Comparison of ENCODE assay signal across 1 cellular context in genomic region chr13:93201992-93202558, GRCh38.
TF ChIP-seq lines count a peak whose summit lies in the region.

No MANE protein-coding gene starts in this region.

TF ChIP-seq in HepG2, 621 proteins besides CTCF, POLR2A, EP300 and RAD21 (continued from another document and continues in another):
- TF ChIP-seq CSRNP2 (CRISPR knock-in tag; conservative IDR thresholded peaks at IDR 0.05; ENCODE audit: low read depth): no peak
- TF ChIP-seq TFDP2 (CRISPR knock-in tag; IDR thresholded peaks at IDR 0.05): no peak
- TF ChIP-seq NFYC (CRISPR knock-in tag; IDR thresholded peaks at IDR 0.05): no peak
- no peak for TF ChIP-seq TOPORS (CRISPR knock-in tag; IDR thresholded peaks at IDR 0.05)
- no peak for TF ChIP-seq ZSCAN25 (CRISPR knock-in tag; IDR thresholded peaks at IDR 0.05)
- no peak for TF ChIP-seq JARID2 (CRISPR knock-in tag; IDR thresholded peaks at IDR 0.05; ENCODE audit: insufficient replicate concordance)
- TF ChIP-seq, protein P1, sequence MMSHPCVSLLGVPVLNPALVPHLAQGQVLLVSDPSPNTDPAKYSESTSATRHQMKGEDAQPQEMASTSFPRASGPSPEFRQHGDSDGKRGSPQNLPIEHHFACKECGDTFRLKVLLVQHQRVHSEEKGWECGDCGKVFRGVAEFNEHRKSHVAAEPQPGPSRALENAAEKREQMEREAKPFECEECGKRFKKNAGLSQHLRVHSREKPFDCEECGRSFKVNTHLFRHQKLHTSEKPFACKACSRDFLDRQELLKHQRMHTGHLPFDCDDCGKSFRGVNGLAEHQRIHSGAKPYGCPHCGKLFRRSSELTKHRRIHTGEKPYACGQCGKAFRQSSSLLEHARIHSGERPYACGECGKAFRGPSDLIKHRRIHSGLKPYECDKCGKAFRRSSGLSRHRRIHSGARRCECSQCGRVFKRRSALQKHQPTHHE (CRISPR knock-in tag; IDR thresholded peaks at IDR 0.05; ENCODE audit: borderline replicate concordance): no peak
- no peak for TF ChIP-seq ZNF616 (CRISPR knock-in tag; IDR thresholded peaks at IDR 0.05; ENCODE audit: low read depth)
- TF ChIP-seq MTERF4 (CRISPR knock-in tag; IDR thresholded peaks at IDR 0.05): no peak
- TF ChIP-seq YY1 (IDR thresholded peaks at IDR 0.05; ENCODE audit: insufficient read depth, insufficient replicate concordance, low read depth, low read length): no peak
- no peak for TF ChIP-seq HNRNPK (IDR thresholded peaks at IDR 0.05; ENCODE audit: low read depth, low read length, poor library complexity, severe bottlenecking)
- no peak for TF ChIP-seq ZNF180 (CRISPR knock-in tag; IDR thresholded peaks at IDR 0.05; ENCODE audit: borderline replicate concordance, low read depth)
- no peak for TF ChIP-seq CENPX (CRISPR knock-in tag; IDR thresholded peaks at IDR 0.05)
- no peak for TF ChIP-seq ZNF382 (CRISPR knock-in tag; IDR thresholded peaks at IDR 0.05; ENCODE audit: borderline replicate concordance)
- no peak for TF ChIP-seq HES4 (CRISPR knock-in tag; IDR thresholded peaks at IDR 0.05; ENCODE audit: borderline replicate concordance)
- no peak for TF ChIP-seq HNF1A (IDR thresholded peaks at IDR 0.05; ENCODE audit: low read depth)
- TF ChIP-seq HNF1A (CRISPR knock-in tag; IDR thresholded peaks at IDR 0.05; ENCODE audit: borderline replicate concordance): peak; percentile 66; the same call in 1 of the 2 replicates
- no peak for TF ChIP-seq ZBTB33 (CRISPR knock-in tag; IDR thresholded peaks at IDR 0.05)
- TF ChIP-seq FOXO4 (CRISPR knock-in tag; conservative IDR thresholded peaks at IDR 0.05): no peak
- TF ChIP-seq, protein P2, sequence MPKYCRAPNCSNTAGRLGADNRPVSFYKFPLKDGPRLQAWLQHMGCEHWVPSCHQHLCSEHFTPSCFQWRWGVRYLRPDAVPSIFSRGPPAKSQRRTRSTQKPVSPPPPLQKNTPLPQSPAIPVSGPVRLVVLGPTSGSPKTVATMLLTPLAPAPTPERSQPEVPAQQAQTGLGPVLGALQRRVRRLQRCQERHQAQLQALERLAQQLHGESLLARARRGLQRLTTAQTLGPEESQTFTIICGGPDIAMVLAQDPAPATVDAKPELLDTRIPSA (CRISPR knock-in tag; IDR thresholded peaks at IDR 0.05; ENCODE audit: borderline replicate concordance): no peak
- TF ChIP-seq TGIF2 (CRISPR knock-in tag; IDR thresholded peaks at IDR 0.05): no peak
- TF ChIP-seq CREM (IDR thresholded peaks at IDR 0.05): peak; percentile 69
- no peak for TF ChIP-seq CREM (CRISPR knock-in tag; IDR thresholded peaks at IDR 0.05)
- TF ChIP-seq ZNF772 (CRISPR knock-in tag; IDR thresholded peaks at IDR 0.05): no peak
- TF ChIP-seq RFX3 (CRISPR knock-in tag; IDR thresholded peaks at IDR 0.05): no peak
- TF ChIP-seq HIVEP1 (CRISPR knock-in tag; IDR thresholded peaks at IDR 0.05): no peak
- TF ChIP-seq ZFP37 (CRISPR knock-in tag; IDR thresholded peaks at IDR 0.05; ENCODE audit: borderline replicate concordance): no peak
- no peak for TF ChIP-seq SETDB1 (CRISPR knock-in tag; IDR thresholded peaks at IDR 0.05; ENCODE audit: borderline replicate concordance)
- no peak for TF ChIP-seq ELF1 (CRISPR knock-in tag; IDR thresholded peaks at IDR 0.05)
- TF ChIP-seq, protein P3, sequence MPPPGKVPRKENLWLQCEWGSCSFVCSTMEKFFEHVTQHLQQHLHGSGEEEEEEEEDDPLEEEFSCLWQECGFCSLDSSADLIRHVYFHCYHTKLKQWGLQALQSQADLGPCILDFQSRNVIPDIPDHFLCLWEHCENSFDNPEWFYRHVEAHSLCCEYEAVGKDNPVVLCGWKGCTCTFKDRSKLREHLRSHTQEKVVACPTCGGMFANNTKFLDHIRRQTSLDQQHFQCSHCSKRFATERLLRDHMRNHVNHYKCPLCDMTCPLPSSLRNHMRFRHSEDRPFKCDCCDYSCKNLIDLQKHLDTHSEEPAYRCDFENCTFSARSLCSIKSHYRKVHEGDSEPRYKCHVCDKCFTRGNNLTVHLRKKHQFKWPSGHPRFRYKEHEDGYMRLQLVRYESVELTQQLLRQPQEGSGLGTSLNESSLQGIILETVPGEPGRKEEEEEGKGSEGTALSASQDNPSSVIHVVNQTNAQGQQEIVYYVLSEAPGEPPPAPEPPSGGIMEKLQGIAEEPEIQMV (CRISPR knock-in tag; IDR thresholded peaks at IDR 0.05; ENCODE audit: low read depth): no peak
- no peak for TF ChIP-seq ZNF441 (CRISPR knock-in tag; IDR thresholded peaks at IDR 0.05; ENCODE audit: borderline replicate concordance)
- no peak for TF ChIP-seq ZNF781 (CRISPR knock-in tag; IDR thresholded peaks at IDR 0.05; ENCODE audit: borderline replicate concordance, not compliant biosample characterization)
- no peak for TF ChIP-seq ZNF569 (CRISPR knock-in tag; IDR thresholded peaks at IDR 0.05; ENCODE audit: borderline replicate concordance)
- TF ChIP-seq NCOA2 (CRISPR knock-in tag; IDR thresholded peaks at IDR 0.05): peak; percentile 93
- no peak for TF ChIP-seq ZSCAN20 (CRISPR knock-in tag; IDR thresholded peaks at IDR 0.05; ENCODE audit: borderline replicate concordance)
- no peak for TF ChIP-seq ZNF800 (CRISPR knock-in tag; IDR thresholded peaks at IDR 0.05)
- TF ChIP-seq KDM2A (CRISPR knock-in tag; IDR thresholded peaks at IDR 0.05; ENCODE audit: borderline replicate concordance, low read depth): no peak
- no peak for TF ChIP-seq ZNF724P (CRISPR knock-in tag; IDR thresholded peaks at IDR 0.05; ENCODE audit: borderline replicate concordance)
- TF ChIP-seq ZSCAN22 (CRISPR knock-in tag; IDR thresholded peaks at IDR 0.05): no peak
- TF ChIP-seq ZBTB43 (CRISPR knock-in tag; conservative IDR thresholded peaks at IDR 0.05): no peak; the same call in 1 of the 2 replicates
- TF ChIP-seq ZNF354B (CRISPR knock-in tag; IDR thresholded peaks at IDR 0.05): no peak
- TF ChIP-seq JUN (CRISPR knock-in tag; IDR thresholded peaks at IDR 0.05): no peak
- TF ChIP-seq RFX5 (IDR thresholded peaks at IDR 0.05; ENCODE audit: low read depth, low read length): no peak
- TF ChIP-seq ZNF589 (CRISPR knock-in tag; conservative IDR thresholded peaks at IDR 0.05): no peak
- TF ChIP-seq BCL3 (CRISPR knock-in tag; IDR thresholded peaks at IDR 0.05): no peak
